Comparison of ENCODE assay signal across 1 cellular context in the genomic region with DNA sequence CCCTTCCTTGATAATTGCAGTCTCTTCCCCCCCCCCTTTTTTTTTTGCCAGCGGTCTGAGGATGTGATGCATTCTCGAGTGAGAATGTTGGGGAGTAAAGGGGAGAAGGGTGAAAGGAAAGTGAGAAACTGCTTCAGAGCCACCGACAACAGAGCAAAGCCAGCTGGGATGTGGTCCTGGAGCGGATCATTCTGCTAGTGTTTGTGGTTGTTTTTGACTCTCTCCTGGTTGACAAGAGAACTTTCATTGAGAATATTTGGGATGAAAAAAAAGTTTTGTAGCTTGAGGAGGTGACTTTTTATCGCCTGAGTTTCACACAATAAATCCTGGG.
TF ChIP-seq lines count a peak whose summit lies in the region.

No MANE protein-coding gene starts in this region.

TF ChIP-seq in liver, 16 proteins besides CTCF, POLR2A, EP300 and RAD21 (continued from another document):
- no peak for TF ChIP-seq NR2F2 (IDR thresholded peaks at IDR 0.05)
- no peak for TF ChIP-seq ATF3 (IDR thresholded peaks at IDR 0.05)
- no peak for TF ChIP-seq ZBTB33 (IDR thresholded peaks at IDR 0.05)
- TF ChIP-seq SP1 (IDR thresholded peaks at IDR 0.05), result no peak
- TF ChIP-seq RXRA (IDR thresholded peaks at IDR 0.05), result no peak
- no peak for TF ChIP-seq TAF1 (conservative IDR thresholded peaks at IDR 0.05)
- no peak for TF ChIP-seq GABPA (IDR thresholded peaks at IDR 0.05 in 1 of 2, conservative IDR thresholded peaks at IDR 0.05 in 1 of 2)
